8 cellular contexts compared by ENCODE assay signal in genomic region chr16:4615389-4616046, GRCh38. TPM values are rescaled to one million over a fixed set of nuclear protein-coding genes. Genes with fewer than 3 reads are reported as not detected.
DNase-seq lines count a peak whose midpoint lies in the region; TF ChIP-seq lines count a peak whose summit lies in the region.

No MANE protein-coding gene starts in this region.

- DNase-seq in chondrocyte (ENCODE audit: low spot score) (no peak), HuH-7.5 (ENCODE audit: low spot score) (no peak), NCI-H1417 (lab: John Stamatoyannopoulos, UW) (no peak), HCEC 1CT (no peak), GDM1 (lab: John Stamatoyannopoulos, UW) (no peak)

- peak overlapping the region; percentile 78 for H3K4me3 Mint-ChIP-seq in chondrocyte (ENCODE audit: unreplicated experiment)

- H2AFZ ChIP-seq in ACC112 (ENCODE audit: low read length, unreplicated experiment) (peak overlapping the region; percentile 76), KMS-11 (ENCODE audit: low read depth) (peak overlapping the region; percentile 87)

- H3K4me3 ChIP-seq in ACC112 (ENCODE audit: low read depth, low read length) (peak overlapping the region; percentile 95), KMS-11 (IDR thresholded peaks at IDR 0.05; ENCODE audit: insufficient read depth, low read depth, low read length) (no peak overlapping the region), muscle layer of duodenum (ENCODE audit: low read depth in 1 of 2, low read length in 2 of 2) (peak overlapping the region; percentile 53 to 78)

- H4K20me1 ChIP-seq in KMS-11 (ENCODE audit: insufficient read depth), result no peaks in the 10 kb centered on the region

- peak overlapping the region; percentile 82 for H3K27ac ChIP-seq in ACC112 (ENCODE audit: low read depth, low read length)
- H3K27ac ChIP-seq in KMS-11, result peak overlapping the region; percentile 50
- H3K27ac ChIP-seq in muscle layer of duodenum (ENCODE audit: low read length), result peak overlapping the region; percentile 80

- no peaks in the 10 kb centered on the region for H3K9me3 ChIP-seq in muscle layer of duodenum (ENCODE audit: control insufficient read depth in 1 of 2, low read length in 2 of 2)

- H3K4me1 ChIP-seq in ACC112 (ENCODE audit: control insufficient read depth, insufficient read depth, low read length, unreplicated experiment) (peaks cover 32% of the 10 kb centered on the region), KMS-11 (ENCODE audit: low read depth, poor library complexity, severe bottlenecking) (peaks cover 30% of the 10 kb centered on the region), muscle layer of duodenum (ENCODE audit: control insufficient read depth in 1 of 2, insufficient read depth in 2 of 2, low read length in 2 of 2) (peaks cover 5 to 48% of the 10 kb centered on the region in 2 donors)

- no peaks in the 10 kb centered on the region for H3K27me3 Mint-ChIP-seq in chondrocyte (ENCODE audit: low read depth)

- no peaks in the 10 kb centered on the region for H3K36me3 ChIP-seq in ACC112 (ENCODE audit: insufficient read depth, low read length)
- no peaks in the 10 kb centered on the region for H3K36me3 ChIP-seq in KMS-11 (ENCODE audit: insufficient read depth)
- H3K36me3 ChIP-seq in muscle layer of duodenum (ENCODE audit: control insufficient read depth in 1 of 2, insufficient read depth in 2 of 2, low read length in 2 of 2), result no peaks in the 10 kb centered on the region

- H3K4me2 ChIP-seq in KMS-11, result peak overlapping the region; percentile 83

- TF ChIP-seq CTCF in KMS-11 (conservative IDR thresholded peaks at IDR 0.05; ENCODE audit: low read depth, low read length) (no peak), chondrocyte (IDR thresholded peaks at IDR 0.05) (no peak)

- H3K9ac ChIP-seq in KMS-11, result peak overlapping the region; percentile 83; the same call in 1 of the 2 replicates

- H3K36me3 Mint-ChIP-seq in chondrocyte (ENCODE audit: low read depth), result no peaks in the 10 kb centered on the region

- H3K4me1 Mint-ChIP-seq in chondrocyte (ENCODE audit: low read depth), result peaks cover 38% of the 10 kb centered on the region

- peak overlapping the region; percentile 95 for H3K27ac Mint-ChIP-seq in chondrocyte (ENCODE audit: unreplicated experiment)

- H3K27me3 ChIP-seq in ACC112 (ENCODE audit: insufficient read depth, low read length) (no peaks in the 10 kb centered on the region), KMS-11 (ENCODE audit: insufficient read depth, low read depth) (no peaks in the 10 kb centered on the region), muscle layer of duodenum (ENCODE audit: low read depth, low read length) (no peaks in the 10 kb centered on the region)

- H3K79me2 ChIP-seq in ACC112 (ENCODE audit: control insufficient read depth, insufficient read depth, low read length, unreplicated experiment) (peaks cover 31% of the 10 kb centered on the region), KMS-11 (ENCODE audit: insufficient read depth, low read depth) (peaks cover 9% of the 10 kb centered on the region; the same call in 1 of the 2 replicates)

- no peaks in the 10 kb centered on the region for H3K9me3 Mint-ChIP-seq in chondrocyte (ENCODE audit: low read depth)

RNA-seq across cellular contexts. Expression of gene UBALD1, which starts 0.8 kb away (rescaled TPM):
- 22.9 to 36.6 TPM (median 23.6 TPM) in 3 replicates for total RNA-seq in chondrocyte

RNA-seq across cellular contexts. Expression of gene MGRN1, which starts 9.1 kb away (rescaled TPM):
- 81.9 to 88.4 TPM (median 83.4 TPM) in 3 replicates for total RNA-seq in chondrocyte

RNA-seq across cellular contexts. Expression of gene C16orf96, which starts 59.4 kb away (rescaled TPM):
- total RNA-seq in chondrocyte, result 0.12 to 0.23 TPM in 2 of 3 replicates, not detected in the other
